ENCODE assay signal across 26 cellular contexts in the genomic region with DNA sequence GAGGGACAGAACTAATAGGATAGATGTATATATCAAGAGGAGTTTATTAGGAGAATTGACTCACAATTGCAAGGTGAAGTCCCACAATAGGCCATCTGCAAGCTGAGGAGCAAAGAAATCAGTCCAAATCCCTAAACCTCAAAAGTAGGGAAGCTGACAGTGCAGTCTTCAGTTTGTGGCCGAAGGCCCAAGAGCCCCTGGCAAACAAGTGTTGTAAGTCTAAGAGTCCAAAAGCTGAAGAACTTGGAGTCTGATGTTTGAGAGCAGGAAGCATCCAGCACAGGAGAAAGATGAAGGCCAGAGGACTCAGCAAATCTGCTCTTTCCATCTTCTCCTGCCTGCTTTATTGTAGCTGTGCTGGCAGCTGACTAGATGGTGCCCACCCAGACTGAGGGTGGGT.
"Had no signal": no experiment of that assay in that cellular context is flagged by ENCODE, and none has a peak within 500 bp of the region (broad histone marks: within the 10 kb centered on the region; RNA-seq: fewer than 3 reads in every experiment).

No MANE protein-coding gene starts in this region.

- H3K36me3 ChIP-seq: ascending aorta, colonic mucosa, esophagus squamous epithelium, gastroesophageal sphincter had no signal

- ATAC-seq: activated CD4-positive, alpha-beta T cell treated with anti-CD3 and anti-CD28 coated beads for 36 hours; activated CD8-positive, alpha-beta memory T cell treated with anti-CD3 and anti-CD28 coated beads, Interleukin-2, amount 10 ng/mL, durations not matched to agents 7 days and 5 days; activated CD8-positive, alpha-beta T cell treated with anti-CD3 and anti-CD28 coated beads, Interleukin-2, amount 10 ng/mL, durations not matched to agents 7 days and 5 days; activated naive CD4-positive, alpha-beta T cell treated with anti-CD3 and anti-CD28 coated beads, Interleukin-2, amount 50 U/mL, for 72 hours; gastroesophageal sphincter had no signal

- DNase-seq: activated CD4-positive, alpha-beta memory T cell treated with anti-CD3 and anti-CD28 coated beads for 36 hours; activated CD4-positive, alpha-beta T cell treated with anti-CD3 and anti-CD28 coated beads for 36 hours; activated CD4-positive, alpha-beta T cell treated with anti-CD3 and anti-CD28 coated beads, Interleukin-2, amount 10 ng/mL, durations not matched to agents 24 days and 14 days; activated CD4-positive, CD25-positive, alpha-beta regulatory T cell; activated CD4-positive, CD25-positive, alpha-beta regulatory T cell treated with anti-CD3 and anti-CD28 coated beads, Interleukin-2, amount 50 U/mL, for 72 hours; activated CD8-positive, alpha-beta memory T cell treated with anti-CD3 and anti-CD28 coated beads, Interleukin-2, amount 10 ng/mL, durations not matched to agents 7 days and 5 days; activated CD8-positive, alpha-beta memory T cell treated with anti-CD3 and anti-CD28 coated beads, Interleukin-2, amount 50 U/mL, for 4 hours; activated CD8-positive, alpha-beta T cell treated with anti-CD3 and anti-CD28 coated beads, Interleukin-2, amount 10 ng/mL, durations not matched to agents 7 days and 5 days; activated effector memory CD4-positive, alpha-beta T cell treated with anti-CD3 and anti-CD28 coated beads, Interleukin-2, amount 50 U/mL, for 16 hours; activated naive CD8-positive, alpha-beta T cell treated with anti-CD3 and anti-CD28 coated beads, Interleukin-2, amount 10 ng/mL, durations not matched to agents 7 days and 5 days; activated T-cell treated with anti-CD3 and anti-CD28 coated beads, Interleukin-2, amount 50 U/mL, for 1 hour; activated T-cell treated with anti-CD3 and anti-CD28 coated beads, Interleukin-2, amount 50 U/mL, for 48 hours; central memory CD4-positive, alpha-beta T cell; cerebellar nuclear complex; colonic mucosa; effector CD8-positive, alpha-beta T cell; esophagus squamous epithelium; foreskin melanocyte; T-helper 2 cell had no signal

- H3K4me3 Mint-ChIP-seq: activated CD4-positive, alpha-beta memory T cell treated with anti-CD3 and anti-CD28 coated beads for 36 hours; activated CD4-positive, alpha-beta T cell treated with anti-CD3 and anti-CD28 coated beads for 36 hours; activated CD4-positive, alpha-beta T cell treated with anti-CD3 and anti-CD28 coated beads, Interleukin-2, amount 10 ng/mL, durations not matched to agents 24 days and 14 days; activated CD8-positive, alpha-beta memory T cell treated with anti-CD3 and anti-CD28 coated beads, Interleukin-2, amount 10 ng/mL, durations not matched to agents 7 days and 5 days; activated CD8-positive, alpha-beta T cell treated with anti-CD3 and anti-CD28 coated beads, Interleukin-2, amount 10 ng/mL, durations not matched to agents 7 days and 5 days; activated naive CD8-positive, alpha-beta T cell treated with anti-CD3 and anti-CD28 coated beads, Interleukin-2, amount 10 ng/mL, durations not matched to agents 7 days and 5 days; activated T-helper 1 cell treated with anti-CD3 and anti-CD28 coated beads, Interleukin-12 subunit alpha, Interleukin-12 subunit beta, Interleukin-2, Interleukin-4 antibody, amounts not matched to agents 30 ng/mL and 10 ng/mL and 1 ng/mL, durations not matched to agents 14 hours and 24 hours and 36 hours; brain had no signal

- H3K9me3 Mint-ChIP-seq: activated CD4-positive, alpha-beta memory T cell treated with anti-CD3 and anti-CD28 coated beads for 36 hours; activated T-helper 2 cell treated with anti-CD3 and anti-CD28 coated beads, Interferon-gamma antibody, Interleukin-2, Interleukin-4, amounts not matched to agents 10 μg/mL and 5 μg/mL and 100 μg/mL, durations not matched to agents 14 hours and 24 hours and 36 hours had no signal

- H3K4me3 ChIP-seq: ascending aorta, colonic mucosa, esophagus squamous epithelium, gastroesophageal sphincter had no signal

- H3K36me3 Mint-ChIP-seq: activated CD8-positive, alpha-beta memory T cell treated with anti-CD3 and anti-CD28 coated beads, Interleukin-2, amount 10 ng/mL, durations not matched to agents 7 days and 5 days; activated naive CD8-positive, alpha-beta T cell treated with anti-CD3 and anti-CD28 coated beads, Interleukin-2, amount 10 ng/mL, durations not matched to agents 7 days and 5 days; brain had no signal

- H3K27ac ChIP-seq: ascending aorta, colonic mucosa, epithelial cell of prostate, esophagus squamous epithelium, gastroesophageal sphincter had no signal

- H3K4me1 Mint-ChIP-seq: activated CD8-positive, alpha-beta memory T cell treated with anti-CD3 and anti-CD28 coated beads, Interleukin-2, amount 10 ng/mL, durations not matched to agents 7 days and 5 days; activated naive CD8-positive, alpha-beta T cell treated with anti-CD3 and anti-CD28 coated beads, Interleukin-2, amount 10 ng/mL, durations not matched to agents 7 days and 5 days had no signal

- H3K9me3 ChIP-seq: ascending aorta, colonic mucosa, esophagus squamous epithelium, gastroesophageal sphincter had no signal

- H3K4me1 ChIP-seq: ascending aorta, colonic mucosa, esophagus squamous epithelium, gastroesophageal sphincter had no signal

- H3K27me3 ChIP-seq: ascending aorta, colonic mucosa, esophagus squamous epithelium, gastroesophageal sphincter had no signal

- H3K27ac Mint-ChIP-seq: activated CD4-positive, alpha-beta memory T cell treated with anti-CD3 and anti-CD28 coated beads for 36 hours; activated CD4-positive, alpha-beta T cell treated with anti-CD3 and anti-CD28 coated beads for 36 hours; activated CD4-positive, alpha-beta T cell treated with anti-CD3 and anti-CD28 coated beads, Interleukin-2, amount 10 ng/mL, durations not matched to agents 24 days and 14 days; activated CD8-positive, alpha-beta memory T cell treated with anti-CD3 and anti-CD28 coated beads, Interleukin-2, amount 10 ng/mL, durations not matched to agents 7 days and 5 days; activated CD8-positive, alpha-beta T cell treated with anti-CD3 and anti-CD28 coated beads, Interleukin-2, amount 10 ng/mL, durations not matched to agents 7 days and 5 days; activated naive CD4-positive, alpha-beta T cell treated with anti-CD3 and anti-CD28 coated beads, Interleukin-2, amount 50 U/mL, for 72 hours; activated naive CD8-positive, alpha-beta T cell treated with anti-CD3 and anti-CD28 coated beads, Interleukin-2, amount 10 ng/mL, durations not matched to agents 7 days and 5 days; activated T-helper 1 cell treated with anti-CD3 and anti-CD28 coated beads, Interleukin-12 subunit alpha, Interleukin-12 subunit beta, Interleukin-2, Interleukin-4 antibody, amounts not matched to agents 30 ng/mL and 10 ng/mL and 1 ng/mL, durations not matched to agents 14 hours and 24 hours and 36 hours; activated T-helper 2 cell treated with anti-CD3 and anti-CD28 coated beads, Interferon-gamma antibody, Interleukin-2, Interleukin-4, amounts not matched to agents 10 μg/mL and 5 μg/mL and 100 μg/mL, durations not matched to agents 14 hours and 24 hours and 36 hours; brain had no signal

- H3K27me3 Mint-ChIP-seq: activated CD4-positive, alpha-beta memory T cell treated with anti-CD3 and anti-CD28 coated beads for 36 hours; activated CD4-positive, alpha-beta T cell treated with anti-CD3 and anti-CD28 coated beads for 36 hours; activated CD4-positive, alpha-beta T cell treated with anti-CD3 and anti-CD28 coated beads, Interleukin-2, amount 10 ng/mL, durations not matched to agents 24 days and 14 days; activated naive CD8-positive, alpha-beta T cell treated with anti-CD3 and anti-CD28 coated beads, Interleukin-2, amount 10 ng/mL, durations not matched to agents 7 days and 5 days had no signal
